Comparison of ENCODE assay signal across 8 cellular contexts in the genomic region with DNA sequence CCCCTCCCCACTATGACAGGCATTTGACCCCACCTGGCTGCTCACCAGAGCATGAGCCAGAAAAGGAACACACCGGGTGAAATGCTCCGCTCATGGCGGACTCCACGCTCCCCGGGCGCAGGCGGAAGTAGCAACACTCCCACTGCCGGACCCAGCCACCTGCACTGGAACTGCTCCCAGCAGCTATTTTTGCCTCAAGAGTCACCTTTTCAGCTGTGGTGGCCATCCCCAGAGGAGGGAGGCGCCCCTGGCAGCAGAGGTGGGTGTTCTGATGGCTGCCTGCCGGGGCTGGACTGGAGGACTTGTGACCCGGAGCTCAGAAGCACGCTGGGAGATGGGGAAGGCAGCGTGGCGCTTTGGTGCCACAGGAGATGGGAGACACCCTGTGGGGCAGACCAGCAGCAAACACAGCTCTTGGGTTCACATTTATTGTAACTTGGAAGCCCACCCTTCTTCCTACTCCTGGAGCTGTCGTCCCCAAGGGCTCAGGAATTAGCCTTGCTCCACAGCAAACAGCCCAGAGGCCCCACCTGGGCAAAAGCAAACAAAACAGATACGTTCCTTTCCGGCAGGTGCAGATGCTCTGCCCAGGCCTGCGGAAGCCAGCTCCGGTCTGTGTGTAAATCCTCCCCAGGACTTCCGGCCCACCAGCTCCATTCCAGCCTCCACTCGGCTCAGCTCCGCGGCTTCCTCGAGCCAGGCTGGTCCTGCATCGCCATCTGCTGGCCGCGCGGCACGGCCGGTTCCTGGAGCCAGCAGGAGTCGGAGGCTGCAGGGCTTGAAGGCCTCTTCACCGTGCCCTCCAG. TPM values are rescaled to one million over a fixed set of nuclear protein-coding genes. Genes with fewer than 3 reads are reported as not detected.
A peak's percentile ranks its signal among the peaks of the same experiment; 100 is the strongest.
DNase-seq lines count a peak whose midpoint lies in the region; ATAC-seq, FAIRE-seq and TF ChIP-seq lines count a peak whose summit lies in the region.

No MANE protein-coding gene starts in this region.

- peaks cover 19% of the 10 kb centered on the region for H3K36me3 ChIP-seq in IMR-90 (ENCODE audit: control insufficient read depth, insufficient read depth, low read length)
- H3K36me3 ChIP-seq in OCI-LY3 (replicated peaks; ENCODE audit: low read depth, low read length), result peaks cover 54% of the 10 kb centered on the region
- peaks cover 5 to 8% of the 10 kb centered on the region in 2 experiments for H3K36me3 ChIP-seq in endothelial cell of umbilical vein (ENCODE audit: control insufficient read depth in 2 of 2, extremely low read depth in 1 of 2, insufficient read depth in 2 of 2, low read length in 2 of 2)

- no peak overlapping the region for H2BK5ac ChIP-seq in IMR-90 (ENCODE audit: low read depth, low read length, poor library complexity, severe bottlenecking)

- peak; percentile 96 for TF ChIP-seq RAD21 in IMR-90 (IDR thresholded peaks at IDR 0.05; ENCODE audit: low read length)

- peaks cover 23 to 77% of the 10 kb centered on the region in 2 experiments for H3K79me1 ChIP-seq in IMR-90 (ENCODE audit: low read depth in 1 of 2, low read length in 2 of 2)

- H3K9ac ChIP-seq in IMR-90 (ENCODE audit: low read depth, low read length) (no peak overlapping the region), OCI-LY3 (ENCODE audit: low read length) (peak overlapping the region; percentile 61), endothelial cell of umbilical vein (replicated peaks; ENCODE audit: extremely low read depth, insufficient read depth, low read length) (no peak overlapping the region)

- H3K14ac ChIP-seq in IMR-90 (replicated peaks; ENCODE audit: low read depth, low read length), result no peak overlapping the region

- peak; percentile 100 for TF ChIP-seq CTCF in GM12873 (IDR thresholded peaks at IDR 0.05; ENCODE audit: insufficient read depth, low read depth, low read length, missing control alignments)
- TF ChIP-seq CTCF in IMR-90 (conservative IDR thresholded peaks at IDR 0.05; ENCODE audit: low read depth, low read length), result peak; percentile 98
- TF ChIP-seq CTCF in OCI-LY3 (IDR thresholded peaks at IDR 0.05; ENCODE audit: low read depth, low read length), result peak; percentile 97
- TF ChIP-seq CTCF in endothelial cell of umbilical vein (IDR thresholded peaks at IDR 0.05; ENCODE audit: extremely low read depth in 1 of 2, insufficient read depth in 1 of 2, low read depth in 1 of 2, low read length in 2 of 2), result peak; percentile 99 to 100

- no peak overlapping the region for H2BK120ac ChIP-seq in IMR-90 (ENCODE audit: low read depth, low read length)

- H3K79me2 ChIP-seq in OCI-LY3 (ENCODE audit: low read length) (peaks cover 78% of the 10 kb centered on the region), endothelial cell of umbilical vein (ENCODE audit: control insufficient read depth, insufficient read depth, low read length) (peaks cover 45% of the 10 kb centered on the region)

- POLR2A ChIA-PET in IMR-90 (lab: Charles Lee; ENCODE audit: unreplicated experiment) (interaction anchor here (0.6 to 1.4 kb wide), 4 partner anchors 9 to 213 kb away, joined by 3 to 4 read pairs (median 4); a partner anchor contains a TSS), endothelial cell of umbilical vein (lab: Charles Lee) (interaction anchor here (1.2 to 1.5 kb wide), 2 partner anchors 9 to 209 kb away, joined by 7 to 13 read pairs; a partner anchor contains a TSS)

- H4K20me1 ChIP-seq in IMR-90 (ENCODE audit: insufficient read depth, low read length), result peaks cover 69% of the 10 kb centered on the region
- peaks cover 15% of the 10 kb centered on the region for H4K20me1 ChIP-seq in OCI-LY3 (ENCODE audit: insufficient read depth, low read length)
- no peaks in the 10 kb centered on the region for H4K20me1 ChIP-seq in endothelial cell of umbilical vein (replicated peaks; ENCODE audit: control insufficient read depth, extremely low read depth, insufficient read depth, low read length)

- no peak overlapping the region for H4K5ac ChIP-seq in IMR-90 (ENCODE audit: low read depth, low read length)

- peaks cover 2% of the 10 kb centered on the region; the same call in 1 of the 2 replicates for H3K9me1 ChIP-seq in IMR-90 (ENCODE audit: insufficient read depth, low read length)
- no peaks in the 10 kb centered on the region for H3K9me1 ChIP-seq in endothelial cell of umbilical vein (replicated peaks; ENCODE audit: control insufficient read depth, extremely low read depth, insufficient read depth, low read length)

- dilution Hi-C loops in IMR-90 (cut with HindIII; ENCODE audit: low sequenced_read_pairs, unreplicated experiment) (no loop called here), endothelial cell of umbilical vein (cut with MboI; ENCODE audit: extremely low pct_ligation_motif_present, low sequenced_read_pairs) (no loop called here)

- H3K4me3 ChIP-seq in IMR-90 (ENCODE audit: insufficient read depth, low read depth, low read length), result no peak overlapping the region
- peak overlapping the region; percentile 71 for H3K4me3 ChIP-seq in OCI-LY3 (ENCODE audit: low read length)
- no peak overlapping the region for H3K4me3 ChIP-seq in endothelial cell of umbilical vein (replicated peaks in 1 of 3; ENCODE audit: insufficient read depth in 1 of 3, low read depth in 1 of 3, low read length in 3 of 3)

- peak; percentile 51 for ATAC-seq in IMR-90 (ENCODE audit: low read depth)
- no peak for ATAC-seq in HG02938 (IDR thresholded peaks at IDR 0.05; ENCODE audit: unreplicated experiment)

- no peak overlapping the region for H3K4ac ChIP-seq in IMR-90 (ENCODE audit: low read depth, low read length)

- H3K23ac ChIP-seq in IMR-90 (ENCODE audit: low read depth, low read length), result no peak overlapping the region

- WGBS in IMR-90 (ENCODE audit: extremely low coverage in 2 of 2, insufficient read length in 1 of 2), 2 experiments, result 9% methylated on average over 15 of the region's 32 CpGs; no CpG with 5 or more reads in 1 of the 2 experiments

- peak overlapping the region; percentile 83 for H2AFZ ChIP-seq in IMR-90 (replicated peaks; ENCODE audit: low read length, poor library complexity)
- H2AFZ ChIP-seq in OCI-LY3 (ENCODE audit: low read depth, low read length), result no peak overlapping the region
- no peak overlapping the region for H2AFZ ChIP-seq in endothelial cell of umbilical vein (ENCODE audit: low read depth, low read length)

- FAIRE-seq in endothelial cell of umbilical vein (lab: Jason Lieb, UNC), result peak; percentile 78

- H3K27me3 ChIP-seq in IMR-90 (ENCODE audit: control insufficient read depth, insufficient read depth, low read length) (no peaks in the 10 kb centered on the region), OCI-LY3 (ENCODE audit: low read depth, low read length) (no peaks in the 10 kb centered on the region), endothelial cell of umbilical vein (ENCODE audit: control insufficient read depth in 2 of 2, insufficient read depth in 2 of 2, low read length in 2 of 2) (no peaks in the 10 kb centered on the region)

- H3K9me3 ChIP-seq in IMR-90 (ENCODE audit: control insufficient read depth, insufficient read depth, low read length), result no peaks in the 10 kb centered on the region
- no peaks in the 10 kb centered on the region for H3K9me3 ChIP-seq in OCI-LY3 (ENCODE audit: insufficient read depth, low read length)
- no peaks in the 10 kb centered on the region for H3K9me3 ChIP-seq in endothelial cell of umbilical vein (replicated peaks; ENCODE audit: control insufficient read depth, insufficient read depth, low read length)

- BruUV-seq in IMR-90 (replicated peaks; lab: Mats Ljungman, UMichigan) (TSS peak; percentile 33), endothelial cell of umbilical vein (replicated peaks; lab: Mats Ljungman, UMichigan) (no TSS peak)

- no peak; the same call in 1 of the 2 replicates for TF ChIP-seq POLR2A in IMR-90 (IDR thresholded peaks at IDR 0.05; ENCODE audit: low read depth, low read length)
- TF ChIP-seq POLR2A in endothelial cell of umbilical vein (IDR thresholded peaks at IDR 0.05; ENCODE audit: low read depth, low read length), result peak; percentile 57

- H3K18ac ChIP-seq in IMR-90 (ENCODE audit: low read depth, low read length), result no peak overlapping the region

- DNase-seq in IMR-90 (peak; percentile 92), activated T-cell treated with anti-CD3 and anti-CD28 coated beads for 1 hour (ENCODE audit: low read depth) (peak; percentile 84), endothelial cell of umbilical vein (ENCODE audit: low read depth, low spot score) (peak; percentile 82), mucosa of gallbladder (ENCODE audit: low spot score) (peak; percentile 91)
- DNase-seq in stimulated activated CD8-positive, alpha-beta memory T cell treated with anti-CD3 and anti-CD28 coated beads, Interleukin-2, amount 100 ng/mL, for 1 hour (ENCODE audit: low read depth in 2 of 2), result peak; percentile 82 to 85

- H2AK5ac ChIP-seq in IMR-90 (ENCODE audit: low read depth, low read length), result no peak overlapping the region

- H2BK20ac ChIP-seq in IMR-90 (ENCODE audit: low read depth, low read length), result no peak overlapping the region

- H3K4me2 ChIP-seq in IMR-90 (ENCODE audit: low read depth, low read length) (no peak overlapping the region; the same call in 1 of the 2 replicates), OCI-LY3 (ENCODE audit: low read length) (peak overlapping the region; percentile 82), endothelial cell of umbilical vein (ENCODE audit: insufficient read depth, low read length) (no peak overlapping the region)

- no peak overlapping the region for H3K27ac ChIP-seq in IMR-90 (ENCODE audit: insufficient read depth, low read length)
- H3K27ac ChIP-seq in OCI-LY3 (ENCODE audit: low read length), result peak overlapping the region; percentile 80
- H3K27ac ChIP-seq in endothelial cell of umbilical vein (ENCODE audit: insufficient read depth, low read depth, low read length), result no peak overlapping the region

- H4K8ac ChIP-seq in IMR-90 (ENCODE audit: low read depth in 2 of 2, low read length in 2 of 2), result no peak overlapping the region

- in situ Hi-C loops in IMR-90 (cut with MboI; ENCODE audit: low sequenced_read_pairs), result loop anchor here (10.0 kb wide), 1 partner anchor 214 kb away; a partner anchor contains a TSS

- no peak overlapping the region for H4K91ac ChIP-seq in IMR-90 (ENCODE audit: insufficient read depth, low read depth, low read length)

- H2BK15ac ChIP-seq in IMR-90 (ENCODE audit: low read depth, low read length), result no peak overlapping the region

- intact Hi-C loops in IMR-90 (cut with micrococcal nuclease), result loop anchor here (10.0 kb wide), 1 partner anchor 124 kb away; no protein-coding TSS in a partner anchor
- intact Hi-C loops in endothelial cell of umbilical vein (cut with micrococcal nuclease), result loop anchor here (1.0 to 10.0 kb wide), 5 partner anchors 9 to 354 kb away; a partner anchor contains a TSS

- H3K4me1 ChIP-seq in IMR-90 (ENCODE audit: control insufficient read depth, insufficient read depth, low read length) (peaks cover 4% of the 10 kb centered on the region; the same call in 1 of the 2 replicates), OCI-LY3 (ENCODE audit: low read length) (peaks cover 80% of the 10 kb centered on the region), endothelial cell of umbilical vein (ENCODE audit: control insufficient read depth, extremely low read depth, insufficient read depth, low read length) (peaks cover 30% of the 10 kb centered on the region)

- H2AK9ac ChIP-seq in IMR-90 (replicated peaks; ENCODE audit: low read depth, low read length, poor library complexity), result peak overlapping the region; percentile 73

- no peak overlapping the region for H3K56ac ChIP-seq in IMR-90 (ENCODE audit: extremely low read depth, insufficient read depth, low read length)

- CTCF ChIA-PET in IMR-90 (lab: Yijun Ruan, JAX), result interaction anchor here (0.6 to 1.7 kb wide), 10 partner anchors 35 to 515 kb away, joined by 3 to 14 read pairs (median 4); no protein-coding TSS in a partner anchor
- CTCF ChIA-PET in endothelial cell of umbilical vein (lab: Charles Lee), result interaction anchor here (0.6 to 6.4 kb wide), 41 partner anchors 9 to 1371 kb away, joined by 3 to 197 read pairs (median 5); a partner anchor contains a TSS

RNA-seq across cellular contexts. Expression of a gene that starts 3.7 kb away (rescaled TPM):
- total RNA-seq in IMR-90 (2012; rRNA removed) (33.0 and 33.6 TPM in 2 replicates), endothelial cell of umbilical vein (63.0 and 66.6 TPM in 2 replicates), mucosa of gallbladder (76.9 TPM)
- polyA plus RNA-seq in IMR-90 (2012; rRNA removed) (95.4 and 117 TPM in 2 replicates), endothelial cell of umbilical vein (84.3 and 96.5 TPM in 2 replicates)
- polyA plus RNA-seq in IMR-90 (2012; cell fraction: cytosol; rRNA removed), result 117 and 206 TPM in 2 replicates
- polyA plus RNA-seq in IMR-90 (2012; cell fraction: nucleus; rRNA removed; ENCODE audit: low replicate concordance), result 65.7 and 74.5 TPM in 2 replicates
- polyA plus RNA-seq in endothelial cell of umbilical vein (2011; cell fraction: cytosol; rRNA removed), result 80.6 and 106 TPM in 2 replicates
- 40.1 and 50.0 TPM in 2 replicates for polyA plus RNA-seq in endothelial cell of umbilical vein (2011; cell fraction: nucleus; rRNA removed)
- 45.5 and 46.8 TPM in 2 replicates for polyA plus RNA-seq in endothelial cell of umbilical vein (2012)
- polyA minus RNA-seq in endothelial cell of umbilical vein, result 10.0 and 14.4 TPM in 2 replicates
- 9.5 TPM for polyA minus RNA-seq in endothelial cell of umbilical vein (2011; cell fraction: cytosol; rRNA and poly(A)+ RNA removed)
- 6.6 and 10.2 TPM in 2 replicates for polyA minus RNA-seq in endothelial cell of umbilical vein (2011; cell fraction: nucleus; rRNA and poly(A)+ RNA removed)

RNA-seq across cellular contexts. Expression of a gene that starts 8.5 kb away (rescaled TPM):
- total RNA-seq in IMR-90 (2012; rRNA removed) (136 and 148 TPM in 2 replicates), endothelial cell of umbilical vein (312 and 324 TPM in 2 replicates), mucosa of gallbladder (248 TPM)
- polyA plus RNA-seq in IMR-90 (2012; rRNA removed) (662 and 949 TPM in 2 replicates), endothelial cell of umbilical vein (581 and 668 TPM in 2 replicates)
- 533 and 881 TPM in 2 replicates for polyA plus RNA-seq in IMR-90 (2012; cell fraction: cytosol; rRNA removed)
- polyA plus RNA-seq in IMR-90 (2012; cell fraction: nucleus; rRNA removed; ENCODE audit: low replicate concordance), result 1,013 and 1,510 TPM in 2 replicates
- 869 and 960 TPM in 2 replicates for polyA plus RNA-seq in endothelial cell of umbilical vein (2011; cell fraction: cytosol; rRNA removed)
- polyA plus RNA-seq in endothelial cell of umbilical vein (2011; cell fraction: nucleus; rRNA removed), result 1,073 and 1,121 TPM in 2 replicates
- polyA plus RNA-seq in endothelial cell of umbilical vein (2012), result 312 and 313 TPM in 2 replicates
- polyA minus RNA-seq in endothelial cell of umbilical vein, result 203 and 214 TPM in 2 replicates
- 187 TPM for polyA minus RNA-seq in endothelial cell of umbilical vein (2011; cell fraction: cytosol; rRNA and poly(A)+ RNA removed)
- 160 and 165 TPM in 2 replicates for polyA minus RNA-seq in endothelial cell of umbilical vein (2011; cell fraction: nucleus; rRNA and poly(A)+ RNA removed)

RNA-seq across cellular contexts. Expression of a gene that starts 26.8 kb away (rescaled TPM):
- total RNA-seq in IMR-90 (2012; rRNA removed) (9.7 and 12.2 TPM in 2 replicates), endothelial cell of umbilical vein (24.7 and 31.1 TPM in 2 replicates), mucosa of gallbladder (24.1 TPM)
- polyA plus RNA-seq in IMR-90 (2012; rRNA removed) (15.0 and 16.9 TPM in 2 replicates), endothelial cell of umbilical vein (14.2 and 14.8 TPM in 2 replicates)
- 9.7 and 13.5 TPM in 2 replicates for polyA plus RNA-seq in IMR-90 (2012; cell fraction: cytosol; rRNA removed)
- polyA plus RNA-seq in IMR-90 (2012; cell fraction: nucleus; rRNA removed; ENCODE audit: low replicate concordance), result 8.6 and 12.3 TPM in 2 replicates
- polyA plus RNA-seq in endothelial cell of umbilical vein (2011; cell fraction: cytosol; rRNA removed), result 13.2 and 13.6 TPM in 2 replicates
- polyA plus RNA-seq in endothelial cell of umbilical vein (2011; cell fraction: nucleus; rRNA removed), result 10.4 and 11.0 TPM in 2 replicates
- polyA plus RNA-seq in endothelial cell of umbilical vein (2012), result 16.4 and 18.8 TPM in 2 replicates
- 28.1 and 29.4 TPM in 2 replicates for polyA minus RNA-seq in endothelial cell of umbilical vein
- polyA minus RNA-seq in endothelial cell of umbilical vein (2011; cell fraction: cytosol; rRNA and poly(A)+ RNA removed), result 16.6 TPM
- 7.9 and 11.6 TPM in 2 replicates for polyA minus RNA-seq in endothelial cell of umbilical vein (2011; cell fraction: nucleus; rRNA and poly(A)+ RNA removed)

RNA-seq across cellular contexts. Expression of a gene that starts 41.7 kb away (rescaled TPM):
- total RNA-seq in IMR-90 (2012; rRNA removed), result under 0.01 TPM in 1 of 2 replicates, not detected in the other
- 0.01 and 0.02 TPM in 2 replicates for polyA plus RNA-seq in IMR-90 (2012; rRNA removed)
- polyA plus RNA-seq in IMR-90 (2012; cell fraction: cytosol; rRNA removed), result 0.01 TPM in 2 replicates
- 0.03 and 0.05 TPM in 2 replicates for polyA plus RNA-seq in IMR-90 (2012; cell fraction: nucleus; rRNA removed; ENCODE audit: low replicate concordance)
- total RNA-seq in endothelial cell of umbilical vein, result not detected in 2 replicates
- 0.02 TPM in 1 of 2 replicates, not detected in the other for polyA plus RNA-seq in endothelial cell of umbilical vein
- not detected in 2 replicates for polyA plus RNA-seq in endothelial cell of umbilical vein (2011; cell fraction: cytosol; rRNA removed)
- 0.01 TPM in 1 of 2 replicates, not detected in the other for polyA plus RNA-seq in endothelial cell of umbilical vein (2011; cell fraction: nucleus; rRNA removed)
- not detected in 2 replicates for polyA plus RNA-seq in endothelial cell of umbilical vein (2012)
- not detected in 2 replicates for polyA minus RNA-seq in endothelial cell of umbilical vein
- polyA minus RNA-seq in endothelial cell of umbilical vein (2011; cell fraction: cytosol; rRNA and poly(A)+ RNA removed), result not detected
- polyA minus RNA-seq in endothelial cell of umbilical vein (2011; cell fraction: nucleus; rRNA and poly(A)+ RNA removed), result not detected in 2 replicates
- 0.43 TPM for total RNA-seq in mucosa of gallbladder
